16 cellular contexts compared by ENCODE assay signal in the genomic region with DNA sequence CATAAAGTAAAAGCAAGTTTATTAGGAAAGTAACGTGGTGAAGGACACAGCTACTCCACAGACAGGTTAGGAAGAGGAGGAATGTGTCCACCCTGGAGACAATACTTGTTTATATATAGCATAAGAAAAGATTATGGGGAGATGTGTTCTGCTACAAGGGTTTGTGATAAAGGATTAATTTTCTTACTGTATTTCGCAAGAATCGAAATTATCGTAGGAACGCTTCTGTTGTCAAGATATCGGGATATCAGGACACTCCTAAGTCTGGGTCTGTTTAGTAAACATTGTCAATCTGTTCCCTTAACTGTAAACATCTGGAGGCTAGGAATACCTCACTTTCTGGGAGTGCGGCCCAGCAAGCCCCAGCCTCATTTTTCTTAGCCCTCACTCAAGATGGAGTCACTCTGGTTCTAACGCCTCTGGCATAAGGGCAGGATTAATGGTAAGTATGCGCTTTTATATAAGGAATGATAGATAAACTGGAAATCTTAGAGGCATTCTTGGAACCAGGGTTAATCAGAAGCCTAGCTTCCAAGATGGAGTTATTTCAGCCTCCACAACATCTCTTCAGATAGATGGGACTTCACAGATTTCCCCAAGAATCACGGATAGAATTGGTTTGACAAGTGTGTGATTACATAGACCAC. TPM values are rescaled to one million over a fixed set of nuclear protein-coding genes. Genes with fewer than 3 reads are reported as not detected.
A peak's percentile ranks its signal among the peaks of the same experiment; 100 is the strongest.
DNase-seq lines count a peak whose midpoint lies in the region; ATAC-seq, FAIRE-seq and TF ChIP-seq lines count a peak whose summit lies in the region.
"Had no signal": no experiment of that assay in that cellular context is flagged by ENCODE, and none has a peak within 500 bp of the region (broad histone marks: within the 10 kb centered on the region; RNA-seq: fewer than 3 reads in every experiment).

No MANE protein-coding gene starts in this region.

- POLR2A ChIA-PET in HepG2 (lab: Yijun Ruan, JAX): no interaction called here

- H3K79me2 ChIP-seq in HepG2 (ENCODE audit: insufficient read depth, low read length) (no peaks in the 10 kb centered on the region), hepatocyte (no peaks in the 10 kb centered on the region)

- H3K4me2 ChIP-seq in HepG2 (ENCODE audit: low read depth, low read length) (no peak overlapping the region; the same call in 1 of the 2 replicates), hepatocyte (peak overlapping the region; percentile 66)

- H3K4me3 ChIP-seq in HepG2 (replicated peaks in 1 of 3; ENCODE audit: insufficient read depth in 1 of 3, low read depth in 2 of 3, low read length in 3 of 3): no peak overlapping the region
- no peak overlapping the region for H3K4me3 ChIP-seq in right lobe of liver
- H3K4me3 ChIP-seq in SJSA1: no peak overlapping the region
- no peak overlapping the region for H3K4me3 ChIP-seq in hepatocyte
- H3K4me3 ChIP-seq in upper lobe of right lung: no peak overlapping the region

- H3K9me2 ChIP-seq in hepatocyte (replicated peaks; ENCODE audit: insufficient read depth): no peaks in the 10 kb centered on the region

- DNase-seq in HepG2 (ENCODE audit: low spot score): no peak
- no peak for DNase-seq in right lobe of liver
- DNase-seq in SJSA1 (ENCODE audit: low read depth in 1 of 2, low spot score in 2 of 2): no peak
- no peak for DNase-seq in hepatocyte (ENCODE audit: low spot score)
- no peak for DNase-seq in upper lobe of right lung
- no peak for DNase-seq in NCI-H2196 (lab: John Stamatoyannopoulos, UW; ENCODE audit: unreplicated experiment)
- no peak for DNase-seq in SIG-M5 (lab: John Stamatoyannopoulos, UW)
- DNase-seq in GM12891 (ENCODE audit: insufficient read length, low spot score): no peak
- DNase-seq: activated CD4-positive, alpha-beta T cell treated with anti-CD3 and anti-CD28 coated beads, Interleukin-2, amount 50 U/mL, for 1 hour; cerebellar nuclear complex; left cardiac atrium; NCI-H2081 treated with DMSO at 0.1 percent for 48 hours; NCI-H524 treated with DMSO at 0.1 percent for 48 hours had no signal

- H4K20me1 ChIP-seq in HepG2 (ENCODE audit: insufficient read depth, low read length) (no peaks in the 10 kb centered on the region), hepatocyte (ENCODE audit: insufficient read depth, poor library complexity, severe bottlenecking) (no peaks in the 10 kb centered on the region)

- H3K9ac ChIP-seq in HepG2 (ENCODE audit: insufficient read depth, low read depth, low read length): no peak overlapping the region

- intact Hi-C loops in HepG2 (cut with micrococcal nuclease; ENCODE audit: unreplicated experiment) (no loop called here), right lobe of liver (cut with DNase I) (no loop called here), upper lobe of right lung (cut with DNase I) (no loop called here)

- TF ChIP-seq RAD21 in HepG2 (CRISPR knock-in tag; IDR thresholded peaks at IDR 0.05): no peak

- H3K9me3 ChIP-seq in HepG2 (ENCODE audit: low read length): no peaks in the 10 kb centered on the region
- H3K9me3 ChIP-seq in right lobe of liver: no peaks in the 10 kb centered on the region
- H3K9me3 ChIP-seq in SJSA1 (replicated peaks): no peaks in the 10 kb centered on the region; the same call in 1 of the 2 replicates
- H3K9me3 ChIP-seq in hepatocyte (ENCODE audit: low read depth): no peaks in the 10 kb centered on the region
- H3K9me3 ChIP-seq in upper lobe of right lung: no peaks in the 10 kb centered on the region

- CTCF ChIA-PET in HepG2 (lab: Yijun Ruan, JAX; ENCODE audit: low intra/inter-chr PET ratio, low total read pairs): no interaction called here

- TF ChIP-seq EP300 in HepG2 (IDR thresholded peaks at IDR 0.05; ENCODE audit: low read depth in 2 of 2, low read length in 2 of 2) (no peak), HepG2 (CRISPR knock-in tag; IDR thresholded peaks at IDR 0.05; ENCODE audit: borderline replicate concordance) (no peak)

- no peak overlapping the region for H3K27ac ChIP-seq in HepG2 (ENCODE audit: extremely low read length, insufficient read depth, low read length)
- peak overlapping the region in 1 of 3 donors; percentile 66 for H3K27ac ChIP-seq in right lobe of liver
- peak overlapping the region; percentile 75 for H3K27ac ChIP-seq in SJSA1
- H3K27ac ChIP-seq in hepatocyte: peak overlapping the region; percentile 89
- H3K27ac ChIP-seq in upper lobe of right lung: peak overlapping the region; percentile 71

- H3K27me3 ChIP-seq in HepG2 (ENCODE audit: control insufficient read depth in 1 of 2, insufficient read depth in 2 of 2, low read length in 2 of 2) (no peaks in the 10 kb centered on the region), right lobe of liver (no peaks in the 10 kb centered on the region), SJSA1 (replicated peaks) (no peaks in the 10 kb centered on the region), hepatocyte (no peaks in the 10 kb centered on the region), upper lobe of right lung (no peaks in the 10 kb centered on the region)

- no peaks in the 10 kb centered on the region for H3K36me3 ChIP-seq in HepG2 (replicated peaks in 1 of 2; ENCODE audit: control insufficient read depth in 1 of 2, insufficient read depth in 2 of 2, low read length in 2 of 2)
- no peaks in the 10 kb centered on the region for H3K36me3 ChIP-seq in right lobe of liver
- H3K36me3 ChIP-seq in SJSA1: no peaks in the 10 kb centered on the region
- H3K36me3 ChIP-seq in hepatocyte (replicated peaks; ENCODE audit: insufficient read depth, low read depth): no peaks in the 10 kb centered on the region
- H3K36me3 ChIP-seq in upper lobe of right lung: no peaks in the 10 kb centered on the region

- BruUV-seq in HepG2 (replicated peaks; lab: Mats Ljungman, UMichigan): no TSS peak

- H2AFZ ChIP-seq in HepG2 (ENCODE audit: low read length) (no peak overlapping the region), hepatocyte (no peak overlapping the region)

- FAIRE-seq in HepG2 (lab: Jason Lieb, UNC) (no peak), GM12891 (lab: Jason Lieb, UNC) (no peak)
- FAIRE-seq: D721Med, G401.6 had no signal

- H3K4me1 ChIP-seq in HepG2 (ENCODE audit: insufficient read depth, low read length) (peaks cover 15% of the 10 kb centered on the region), right lobe of liver (no peaks in the 10 kb centered on the region), SJSA1 (replicated peaks) (peaks cover 31% of the 10 kb centered on the region), hepatocyte (ENCODE audit: insufficient read depth) (peaks cover 18% of the 10 kb centered on the region), upper lobe of right lung (peaks cover 13% of the 10 kb centered on the region)

- ATAC-seq in HepG2 (no peak), right lobe of liver (no peak), upper lobe of right lung (no peak)

- in situ Hi-C loops in HepG2 (cut with HindIII; ENCODE audit: extremely low pct_ligation_motif_present, low pct_unique_long_range_greater_than_20kb): no loop called here

- TF ChIP-seq CTCF in HepG2 (CRISPR knock-in tag; IDR thresholded peaks at IDR 0.05) (no peak), right lobe of liver (IDR thresholded peaks at IDR 0.05) (no peak), hepatocyte (IDR thresholded peaks at IDR 0.05; ENCODE audit: poor library complexity) (no peak), upper lobe of right lung (IDR thresholded peaks at IDR 0.05) (no peak)

- WGBS in HepG2 (ENCODE audit: low lambda C conversion rate): 69% methylated on average over 10 of the region's 10 CpGs
- WGBS in right lobe of liver (ENCODE audit: insufficient coverage, low coverage, low lambda C conversion rate, missing lambda C conversion rate): 83% methylated on average over 8 of the region's 10 CpGs
- WGBS in hepatocyte (ENCODE audit: low lambda C conversion rate, missing lambda C conversion rate): 71% methylated on average over 10 of the region's 10 CpGs

- TF ChIP-seq POLR2A in HepG2 (IDR thresholded peaks at IDR 0.05; ENCODE audit: insufficient read depth in 1 of 2, low read depth in 2 of 2, low read length in 2 of 2) (no peak), right lobe of liver (IDR thresholded peaks at IDR 0.05) (no peak), GM12891 (IDR thresholded peaks at IDR 0.05; ENCODE audit: low read depth, low read length) (no peak; the same call in 1 of the 2 replicates)

RNA-seq across cellular contexts. Expression of a gene that starts 30.0 kb away (rescaled TPM):
- total RNA-seq in HepG2 (2016; rRNA removed; fragmentation: Illumina TruSeq; extraction: Trizol) (not detected in 2 replicates), right lobe of liver (1 to 10 TPM in 2 of 6 experiments, not detected in 4; 1.1 to 1.2 TPM), hepatocyte (not detected in 2 replicates), upper lobe of right lung (4.8 TPM)
- total RNA-seq in HepG2 (2016; cell fraction: cytosol; rRNA removed; fragmentation: Illumina TruSeq; extraction: Trizol; ENCODE audit: low read depth): not detected in 2 replicates
- total RNA-seq in HepG2 (2016; cell fraction: insoluble cytoplasmic fraction; rRNA removed; fragmentation: Illumina TruSeq; extraction: Trizol): not detected in 2 replicates
- total RNA-seq in HepG2 (2016; cell fraction: membrane; rRNA removed; fragmentation: Illumina TruSeq; extraction: Trizol): not detected in 2 replicates
- not detected in 2 replicates for total RNA-seq in HepG2 (2016; cell fraction: nucleus; rRNA removed; fragmentation: Illumina TruSeq; extraction: Trizol)
- polyA plus RNA-seq in HepG2 (2011; rRNA removed) (not detected in 2 replicates), hepatocyte (not detected in 2 replicates)
- polyA plus RNA-seq in HepG2 (2011; cell fraction: cytosol; rRNA removed): not detected in 2 replicates
- polyA plus RNA-seq in HepG2 (2011; cell fraction: nucleus; rRNA removed): not detected in 2 replicates
- not detected in 2 replicates for polyA plus RNA-seq in HepG2 (2012)
- polyA plus RNA-seq in HepG2 (2016; cell fraction: cytosol; fragmentation: Illumina TruSeq; extraction: Trizol; ENCODE audit: low read depth): not detected in 2 replicates
- polyA plus RNA-seq in HepG2 (2016; cell fraction: insoluble cytoplasmic fraction; fragmentation: Illumina TruSeq; extraction: Trizol; ENCODE audit: low read depth): not detected in 2 replicates
- not detected in 2 replicates for polyA plus RNA-seq in HepG2 (2016; cell fraction: membrane; fragmentation: Illumina TruSeq; extraction: Trizol; ENCODE audit: low read depth)
- not detected in 2 replicates for polyA plus RNA-seq in HepG2 (2016; cell fraction: nucleus; fragmentation: Illumina TruSeq; extraction: Trizol; ENCODE audit: insufficient read depth, low read depth)
- polyA minus RNA-seq in HepG2 (2011; rRNA and poly(A)+ RNA removed; ENCODE audit: low replicate concordance): 0.42 TPM in 1 of 2 replicates, not detected in the other
- not detected in 2 replicates for polyA minus RNA-seq in HepG2 (2011; cell fraction: cytosol; rRNA and poly(A)+ RNA removed)
- polyA minus RNA-seq in HepG2 (2011; cell fraction: nucleus; rRNA and poly(A)+ RNA removed): not detected in 2 replicates
- 0.45 TPM in 1 of 2 replicates, not detected in the other for total RNA-seq in SJSA1 (2014; rRNA removed; shearing (Covaris generic))
- polyA plus RNA-seq in GM12891 (2012; ENCODE audit: low read depth, missing spikeins): not detected
- total RNA-seq: temporal lobe had no signal

RNA-seq across cellular contexts. Expression of a gene that starts 35.2 kb away (rescaled TPM):
- total RNA-seq in HepG2 (2016; rRNA removed; fragmentation: Illumina TruSeq; extraction: Trizol) (14.9 and 23.1 TPM in 2 replicates), right lobe of liver (10 to 100 TPM; 24.4 to 56.1 (median 31.7) TPM), hepatocyte (57.6 and 61.1 TPM in 2 replicates), upper lobe of right lung (68.6 TPM)
- 18.8 and 23.7 TPM in 2 replicates for total RNA-seq in HepG2 (2016; cell fraction: cytosol; rRNA removed; fragmentation: Illumina TruSeq; extraction: Trizol; ENCODE audit: low read depth)
- total RNA-seq in HepG2 (2016; cell fraction: insoluble cytoplasmic fraction; rRNA removed; fragmentation: Illumina TruSeq; extraction: Trizol): 9.2 and 24.2 TPM in 2 replicates
- 29.8 and 37.0 TPM in 2 replicates for total RNA-seq in HepG2 (2016; cell fraction: membrane; rRNA removed; fragmentation: Illumina TruSeq; extraction: Trizol)
- 16.7 and 24.5 TPM in 2 replicates for total RNA-seq in HepG2 (2016; cell fraction: nucleus; rRNA removed; fragmentation: Illumina TruSeq; extraction: Trizol)
- polyA plus RNA-seq in HepG2 (2011; rRNA removed) (26.4 and 41.1 TPM in 2 replicates), hepatocyte (177 and 178 TPM in 2 replicates)
- 34.8 and 35.2 TPM in 2 replicates for polyA plus RNA-seq in HepG2 (2011; cell fraction: cytosol; rRNA removed)
- polyA plus RNA-seq in HepG2 (2011; cell fraction: nucleus; rRNA removed): 33.3 and 35.1 TPM in 2 replicates
- 22.8 and 42.0 TPM in 2 replicates for polyA plus RNA-seq in HepG2 (2012)
- 39.1 and 46.7 TPM in 2 replicates for polyA plus RNA-seq in HepG2 (2016; cell fraction: cytosol; fragmentation: Illumina TruSeq; extraction: Trizol; ENCODE audit: low read depth)
- 17.9 and 21.5 TPM in 2 replicates for polyA plus RNA-seq in HepG2 (2016; cell fraction: insoluble cytoplasmic fraction; fragmentation: Illumina TruSeq; extraction: Trizol; ENCODE audit: low read depth)
- polyA plus RNA-seq in HepG2 (2016; cell fraction: membrane; fragmentation: Illumina TruSeq; extraction: Trizol; ENCODE audit: low read depth): 52.8 and 61.8 TPM in 2 replicates
- polyA plus RNA-seq in HepG2 (2016; cell fraction: nucleus; fragmentation: Illumina TruSeq; extraction: Trizol; ENCODE audit: insufficient read depth, low read depth): 57.7 and 58.2 TPM in 2 replicates
- 49.6 and 101 TPM in 2 replicates for polyA minus RNA-seq in HepG2 (2011; rRNA and poly(A)+ RNA removed; ENCODE audit: low replicate concordance)
- polyA minus RNA-seq in HepG2 (2011; cell fraction: cytosol; rRNA and poly(A)+ RNA removed): 17.8 and 22.2 TPM in 2 replicates
- polyA minus RNA-seq in HepG2 (2011; cell fraction: nucleus; rRNA and poly(A)+ RNA removed): 12.7 and 13.4 TPM in 2 replicates
- 39.5 and 46.2 TPM in 2 replicates for total RNA-seq in SJSA1 (2014; rRNA removed; shearing (Covaris generic))
- 26.0 TPM for polyA plus RNA-seq in GM12891 (2012; ENCODE audit: low read depth, missing spikeins)
